13 cellular contexts compared by ENCODE assay signal in the genomic region with DNA sequence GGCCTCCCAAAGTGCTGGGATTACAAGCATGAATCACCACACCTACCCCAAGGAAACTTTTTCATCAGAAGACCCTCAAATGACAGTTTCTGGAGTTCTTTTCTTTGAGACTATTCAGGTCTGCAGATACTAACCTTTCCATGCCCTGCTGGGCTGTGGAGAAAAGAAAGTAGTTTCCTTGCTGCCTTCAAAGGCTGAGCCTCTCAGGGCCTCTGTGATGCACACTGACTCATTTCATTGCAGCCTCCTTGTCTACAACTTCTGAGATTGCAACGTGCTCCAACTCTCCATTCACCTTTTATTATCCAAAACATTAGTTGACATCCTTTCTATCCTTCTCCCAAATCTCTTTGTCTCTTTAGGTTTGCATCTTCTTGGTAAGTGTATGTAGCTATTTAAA. TPM values are rescaled to one million over a fixed set of nuclear protein-coding genes. Genes with fewer than 3 reads are reported as not detected.
DNase-seq lines count a peak whose midpoint lies in the region; ATAC-seq and TF ChIP-seq lines count a peak whose summit lies in the region.
"Had no signal": no experiment of that assay in that cellular context is flagged by ENCODE, and none has a peak within 500 bp of the region (broad histone marks: within the 10 kb centered on the region; RNA-seq: fewer than 3 reads in every experiment).

No MANE protein-coding gene starts in this region.

- peaks cover 8% of the 10 kb centered on the region for H3K4me1 ChIP-seq in ACC112 (ENCODE audit: control insufficient read depth, insufficient read depth, low read length, unreplicated experiment)
- H3K4me1 ChIP-seq in mammary epithelial cell (ENCODE audit: insufficient read depth, low read length): no peaks in the 10 kb centered on the region
- H3K4me1 ChIP-seq in prostate gland (replicated peaks): no peaks in the 10 kb centered on the region
- no peaks in the 10 kb centered on the region for H3K4me1 ChIP-seq in ovary (ENCODE audit: insufficient read depth)
- H3K4me1 ChIP-seq: upper lobe of right lung had no signal

- no peak overlapping the region for H3K27ac ChIP-seq in ACC112 (ENCODE audit: low read depth, low read length)
- no peak overlapping the region for H3K27ac ChIP-seq in mammary epithelial cell (ENCODE audit: insufficient read depth, low read depth, low read length)
- H3K27ac ChIP-seq in prostate gland: no peak overlapping the region
- H3K27ac ChIP-seq in ovary: no peak overlapping the region
- H3K27ac ChIP-seq: upper lobe of right lung had no signal

- in situ Hi-C loops in mammary epithelial cell (cut with MboI; ENCODE audit: low sequenced_read_pairs in 2 of 2): no loop called here

- H3K9ac ChIP-seq in mammary epithelial cell (ENCODE audit: insufficient read depth, low read length): no peak overlapping the region

- 0% methylated on average over 1 of the region's 1 CpG for WGBS in mammary epithelial cell (ENCODE audit: low coverage, missing lambda C conversion rate)
- 48% methylated on average over 1 of the region's 1 CpG for WGBS in prostate gland
- WGBS in ovary, 3 donors: 41 to 62% (median 58%) methylated on average over 1 of the region's 1 CpG

- H3K4me3 ChIP-seq in ACC112 (ENCODE audit: low read depth, low read length) (no peak overlapping the region), mammary epithelial cell (replicated peaks in 1 of 3; ENCODE audit: insufficient read depth in 1 of 3, low read depth in 2 of 3, low read length in 3 of 3) (no peak overlapping the region), prostate gland (no peak overlapping the region), ovary (no peak overlapping the region)
- H3K4me3 ChIP-seq: upper lobe of right lung had no signal

- no peak overlapping the region for H3K4me2 ChIP-seq in mammary epithelial cell (ENCODE audit: insufficient read depth, low read depth, low read length)

- peak; percentile 53 for DNase-seq in activated CD4-positive, alpha-beta T cell treated with anti-CD3 and anti-CD28 coated beads for 48 hours
- peak; percentile 21 for DNase-seq in mammary epithelial cell
- DNase-seq in prostate gland (ENCODE audit: low spot score): no peak
- no peak for DNase-seq in T1000 (lab: John Stamatoyannopoulos, UW)
- DNase-seq in ovary: no peak
- DNase-seq: activated effector memory CD4-positive, alpha-beta T cell treated with anti-CD3 and anti-CD28 coated beads, Interleukin-2, amount 50 U/mL, for 16 hours; AML-193; central memory CD4-positive, alpha-beta T cell; posterior cingulate gyrus; upper lobe of right lung had no signal

- H3K36me3 ChIP-seq in ACC112 (ENCODE audit: insufficient read depth, low read length): no peaks in the 10 kb centered on the region
- no peaks in the 10 kb centered on the region for H3K36me3 ChIP-seq in mammary epithelial cell (ENCODE audit: insufficient read depth, low read length)
- no peaks in the 10 kb centered on the region for H3K36me3 ChIP-seq in prostate gland
- no peaks in the 10 kb centered on the region for H3K36me3 ChIP-seq in ovary
- H3K36me3 ChIP-seq: upper lobe of right lung had no signal

- TF ChIP-seq CTCF in mammary epithelial cell (conservative IDR thresholded peaks at IDR 0.05 in 1 of 2, IDR thresholded peaks at IDR 0.05 in 1 of 2; ENCODE audit: extremely low read depth in 1 of 2, insufficient read depth in 1 of 2, low read depth in 1 of 2, low read length in 2 of 2) (no peak), prostate gland (IDR thresholded peaks at IDR 0.05) (no peak), ovary (IDR thresholded peaks at IDR 0.05) (no peak)

- H2AFZ ChIP-seq in ACC112 (ENCODE audit: low read length, unreplicated experiment): peak overlapping the region; percentile 27
- no peak overlapping the region for H2AFZ ChIP-seq in mammary epithelial cell (ENCODE audit: low read depth, low read length)

- CTCF ChIA-PET in mammary epithelial cell (lab: Charles Lee; ENCODE audit: low non-redundant PET): no interaction called here

- TF ChIP-seq POLR2A in prostate gland (IDR thresholded peaks at IDR 0.05): no peak
- TF ChIP-seq POLR2A in ovary (IDR thresholded peaks at IDR 0.05): no peak

- H3K27me3 ChIP-seq in ACC112 (ENCODE audit: insufficient read depth, low read length) (no peaks in the 10 kb centered on the region), mammary epithelial cell (ENCODE audit: insufficient read depth, low read length) (no peaks in the 10 kb centered on the region), prostate gland (replicated peaks; ENCODE audit: insufficient read depth) (no peaks in the 10 kb centered on the region), ovary (no peaks in the 10 kb centered on the region)
- H3K27me3 ChIP-seq: upper lobe of right lung had no signal

- no peaks in the 10 kb centered on the region for H4K20me1 ChIP-seq in mammary epithelial cell (ENCODE audit: insufficient read depth, low read length)

- TF ChIP-seq EP300 in ovary (IDR thresholded peaks at IDR 0.05): no peak

- BruUV-seq in mammary epithelial cell (replicated peaks; lab: Mats Ljungman, UMichigan): no TSS peak

- ATAC-seq in GM19351 (IDR thresholded peaks at IDR 0.05; ENCODE audit: unreplicated experiment): peak; percentile 40
- ATAC-seq in HG03095 (IDR thresholded peaks at IDR 0.05; ENCODE audit: unreplicated experiment): no peak
- ATAC-seq: upper lobe of right lung had no signal

- intact Hi-C loops in mammary epithelial cell (cut with micrococcal nuclease) (no loop called here), prostate gland (cut with DNase I) (no loop called here), ovary (cut with DNase I) (no loop called here)

- dilution Hi-C loops in mammary epithelial cell (cut with HindIII; ENCODE audit: low sequenced_read_pairs): no loop called here

- H3K79me2 ChIP-seq in ACC112 (ENCODE audit: control insufficient read depth, insufficient read depth, low read length, unreplicated experiment): no peaks in the 10 kb centered on the region
- no peaks in the 10 kb centered on the region for H3K79me2 ChIP-seq in mammary epithelial cell (ENCODE audit: insufficient read depth, low read length)

- H3K9me3 ChIP-seq in mammary epithelial cell (replicated peaks; ENCODE audit: insufficient read depth, low read length): no peaks in the 10 kb centered on the region
- no peaks in the 10 kb centered on the region for H3K9me3 ChIP-seq in prostate gland
- H3K9me3 ChIP-seq in ovary: no peaks in the 10 kb centered on the region
- H3K9me3 ChIP-seq: upper lobe of right lung had no signal

RNA-seq across cellular contexts. Expression of a gene that starts 8.8 kb away (rescaled TPM):
- total RNA-seq in mammary epithelial cell (not detected), prostate gland (1 to 10 TPM; 1.1 TPM), ovary (1 to 10 TPM; 1.4 to 8.0 (median 2.0) TPM)
- polyA plus RNA-seq in mammary epithelial cell (not detected), ovary (1 to 10 TPM; 1.3 to 4.3 TPM)
- not detected for polyA minus RNA-seq in mammary epithelial cell

Comparison
In these comparisons a context has a peak if more than half of its experiments do, and no peak if none do; other contexts are left out.
1. DNase-seq: peak in activated CD4-positive, alpha-beta T cell treated with anti-CD3 and anti-CD28 coated beads for 48 hours (single experiment) and mammary epithelial cell (single experiment); none in prostate gland (single experiment), T1000 (single experiment) and ovary (0 of 5).